24 cellular contexts compared by ENCODE assay signal in the genomic region with DNA sequence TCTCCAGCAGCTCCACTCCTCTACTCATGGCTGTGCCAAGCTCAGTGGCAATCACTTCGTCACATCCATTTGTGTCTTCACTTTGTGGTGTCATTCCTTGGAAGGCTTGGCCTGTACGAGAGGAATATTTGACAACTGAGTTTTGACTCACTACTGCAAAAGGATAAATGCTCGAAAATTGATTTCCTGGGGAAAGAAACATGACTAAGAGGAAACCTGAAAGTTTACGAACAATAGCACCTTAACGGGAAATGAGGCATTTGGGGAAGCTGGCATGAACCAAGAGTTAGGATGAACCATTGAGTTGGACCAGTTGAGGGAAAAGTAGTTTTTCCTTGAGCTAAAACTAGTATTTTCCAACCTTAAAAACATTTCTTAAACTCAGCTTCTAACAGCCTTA.
DNase-seq lines count a peak whose midpoint lies in the region; ATAC-seq, FAIRE-seq and TF ChIP-seq lines count a peak whose summit lies in the region.
"Had no signal": no experiment of that assay in that cellular context is flagged by ENCODE, and none has a peak within 500 bp of the region (broad histone marks: within the 10 kb centered on the region; RNA-seq: fewer than 3 reads in every experiment).

No MANE protein-coding gene starts in this region.

- ATAC-seq in GM18873 (IDR thresholded peaks at IDR 0.05; ENCODE audit: low FRiP score, unreplicated experiment) (no peak), GM21381 (IDR thresholded peaks at IDR 0.05; ENCODE audit: unreplicated experiment) (no peak), HG03457 (IDR thresholded peaks at IDR 0.05; ENCODE audit: unreplicated experiment) (no peak)
- ATAC-seq: HCT116 had no signal

- no peaks in the 10 kb centered on the region for H3K36me3 ChIP-seq in bronchial epithelial cell (ENCODE audit: control insufficient read depth, insufficient read depth, low read length)

- no peaks in the 10 kb centered on the region for H3K27me3 ChIP-seq in bronchial epithelial cell (ENCODE audit: control insufficient read depth, insufficient read depth, low read length)

- FAIRE-seq in bronchial epithelial cell (lab: Jason Lieb, UNC): peak; percentile 72
- FAIRE-seq: GM18507 had no signal

- peak; percentile 47 for DNase-seq in HT1080 (ENCODE audit: low read depth)
- no peak for DNase-seq in bronchial epithelial cell (ENCODE audit: low read depth)
- peak; percentile 19 for DNase-seq in fibroblast of gingiva (ENCODE audit: low read depth)
- peak; percentile 69 for DNase-seq in pulmonary artery endothelial cell (ENCODE audit: low read depth, low spot score)
- DNase-seq: CD4-positive, CD25-positive, alpha-beta regulatory T cell; DMS153; DND-41; KG1; NCI-H1048; NCI-H1417; NCI-H1694; NCI-H2029 treated with DMSO at 0.1 percent for 48 hours; NCI-H446 treated with DMSO at 0.1 percent for 48 hours; NCI-H526; NCI-H82; NK-92 treated with Interleukin-12 subunit alpha and Interleukin-12 subunit beta, amount 100 ng/mL, for 24 hours; PC-9; Right ventricle myocardium superior; RPMI8226 had no signal

- no peak overlapping the region for H3K4me3 ChIP-seq in bronchial epithelial cell (ENCODE audit: low read depth, low read length)
- H3K4me3 ChIP-seq: PC-9 had no signal

- TF ChIP-seq CTCF in bronchial epithelial cell (IDR thresholded peaks at IDR 0.05; ENCODE audit: insufficient read depth, low read length, severe bottlenecking): no peak
